ENCODE assay signal across 8 cellular contexts in the genomic region with DNA sequence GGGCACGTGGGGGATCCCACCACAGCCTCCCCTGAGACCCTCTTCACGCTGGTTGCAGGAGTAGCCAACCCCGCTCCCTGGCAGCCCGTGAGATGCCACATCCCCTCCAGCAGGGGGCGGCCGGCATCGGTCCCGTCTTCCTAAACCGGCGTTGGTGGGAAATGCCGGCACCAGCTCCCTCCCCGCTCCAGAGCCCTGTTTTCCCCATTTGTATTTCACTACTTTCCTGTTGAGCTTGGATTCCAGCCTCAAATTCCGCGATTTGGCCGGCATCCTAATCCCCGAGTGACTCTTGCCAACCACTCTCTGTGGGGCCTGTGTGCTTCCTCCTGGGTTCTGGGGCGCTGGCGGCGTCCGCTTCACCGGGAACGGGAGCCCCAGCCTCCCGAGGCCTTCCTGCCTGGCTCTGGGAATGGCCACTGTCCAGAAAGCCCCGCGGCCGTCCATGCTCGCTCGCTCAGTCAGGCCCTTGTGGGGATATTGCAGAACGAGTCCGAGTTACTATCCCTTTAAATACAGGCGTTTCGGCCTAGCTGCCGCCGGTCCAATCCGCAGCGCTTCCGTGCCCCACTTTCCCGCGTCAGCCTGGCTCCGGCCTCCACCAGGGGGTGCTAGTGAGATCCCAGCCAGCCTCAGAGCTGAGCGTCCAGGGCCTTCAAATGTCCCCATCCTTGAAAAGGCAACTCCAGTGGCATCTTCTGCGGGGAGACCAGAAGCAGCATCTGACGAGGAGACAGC. TPM values are rescaled to one million over a fixed set of nuclear protein-coding genes. Genes with fewer than 3 reads are reported as not detected.
A peak's percentile ranks its signal among the peaks of the same experiment; 100 is the strongest.
DNase-seq lines count a peak whose midpoint lies in the region; ATAC-seq and TF ChIP-seq lines count a peak whose summit lies in the region.

No MANE protein-coding gene starts in this region.

- H3K27me3 Mint-ChIP-seq in activated T-helper 2 cell treated with anti-CD3 and anti-CD28 coated beads, Interferon-gamma antibody, Interleukin-2, Interleukin-4, amounts not matched to agents 10 μg/mL and 5 μg/mL and 100 μg/mL, durations not matched to agents 14 hours and 24 hours and 36 hours (ENCODE audit: low read depth): peaks cover 21% of the 10 kb centered on the region
- peaks cover 10 to 14% of the 10 kb centered on the region in 2 donors for H3K27me3 Mint-ChIP-seq in natural killer cell (ENCODE audit: low read depth in 2 of 2)
- peaks cover 49 to 57% of the 10 kb centered on the region in 2 donors for H3K27me3 Mint-ChIP-seq in stimulated activated naive B cell treated with anti-CD40 and anti-IgM and Interleukin-4, amounts not matched to agents 10 μg/mL and 1 μg/mL and 100 μg/mL, for 72 hours

- H3K4me3 ChIP-seq in fibroblast of mammary gland (ENCODE audit: control insufficient read depth, low read depth, low read length): peak overlapping the region; percentile 74

- no peaks in the 10 kb centered on the region for H3K9me3 Mint-ChIP-seq in activated T-helper 2 cell treated with anti-CD3 and anti-CD28 coated beads, Interferon-gamma antibody, Interleukin-2, Interleukin-4, amounts not matched to agents 10 μg/mL and 5 μg/mL and 100 μg/mL, durations not matched to agents 14 hours and 24 hours and 36 hours
- no peaks in the 10 kb centered on the region for H3K9me3 Mint-ChIP-seq in natural killer cell
- peaks cover 0 to 5% of the 10 kb centered on the region in 2 donors for H3K9me3 Mint-ChIP-seq in stimulated activated naive B cell treated with anti-CD40 and anti-IgM and Interleukin-4, amounts not matched to agents 10 μg/mL and 1 μg/mL and 100 μg/mL, for 72 hours

- H3K27ac Mint-ChIP-seq in activated T-helper 2 cell treated with anti-CD3 and anti-CD28 coated beads, Interferon-gamma antibody, Interleukin-2, Interleukin-4, amounts not matched to agents 10 μg/mL and 5 μg/mL and 100 μg/mL, durations not matched to agents 14 hours and 24 hours and 36 hours: peak overlapping the region; percentile 47
- H3K27ac Mint-ChIP-seq in natural killer cell: peak overlapping the region; percentile 94 to 96
- peak overlapping the region; percentile 75 for H3K27ac Mint-ChIP-seq in stimulated activated naive B cell treated with anti-CD40 and anti-IgM and Interleukin-4, amounts not matched to agents 10 μg/mL and 1 μg/mL and 100 μg/mL, for 72 hours

- peak; percentile 93 for DNase-seq in DMS114 treated with DMSO at 0.1 percent for 48 hours (lab: John Stamatoyannopoulos, UW; ENCODE audit: unreplicated experiment)
- DNase-seq in HuH-7.5 (ENCODE audit: low spot score): peak; percentile 91
- peak; percentile 85 for DNase-seq in RPMI8226
- DNase-seq in activated T-helper 2 cell treated with anti-CD3 and anti-CD28 coated beads, Interferon-gamma antibody, Interleukin-2, Interleukin-4, amounts not matched to agents 10 μg/mL and 5 μg/mL and 100 μg/mL, durations not matched to agents 14 hours and 24 hours and 36 hours (ENCODE audit: low spot score): peak; percentile 83
- peak; percentile 84 for DNase-seq in fibroblast of mammary gland (ENCODE audit: low read depth)
- peak; percentile 86 for DNase-seq in natural killer cell
- peak; percentile 77 for DNase-seq in stimulated activated naive B cell treated with anti-CD40 and anti-IgM and Interleukin-4, amounts not matched to agents 10 μg/mL and 1 μg/mL and 100 μg/mL, for 72 hours

- peak; percentile 90 for ATAC-seq in GM21515 (IDR thresholded peaks at IDR 0.05; ENCODE audit: unreplicated experiment)
- peak; percentile 95 to 98 (median 96) for ATAC-seq in natural killer cell
- peak; percentile 92 to 94 for ATAC-seq in stimulated activated naive B cell treated with anti-CD40 and anti-IgM and Interleukin-4, amounts not matched to agents 10 μg/mL and 1 μg/mL and 100 μg/mL, for 72 hours (replicated peaks)

- intact Hi-C loops in activated T-helper 2 cell treated with anti-CD3 and anti-CD28 coated beads, Interferon-gamma antibody, Interleukin-2, Interleukin-4, amounts not matched to agents 10 μg/mL and 5 μg/mL and 100 μg/mL, durations not matched to agents 14 hours and 24 hours and 36 hours (cut with micrococcal nuclease): loop anchor here (1.0 to 10.0 kb wide), 4 partner anchors 8 to 247 kb away; no protein-coding TSS in a partner anchor
- intact Hi-C loops in natural killer cell (cut with micrococcal nuclease): loop anchor here (1.0 kb wide), 1 partner anchor 8 kb away; no protein-coding TSS in a partner anchor

- TF ChIP-seq CTCF in fibroblast of mammary gland (conservative IDR thresholded peaks at IDR 0.05; ENCODE audit: control insufficient read depth, insufficient read depth, low read depth, low read length): peak; percentile 89
- peak; percentile 83 for TF ChIP-seq CTCF in natural killer cell (IDR thresholded peaks at IDR 0.05)

- H3K4me3 Mint-ChIP-seq in activated T-helper 2 cell treated with anti-CD3 and anti-CD28 coated beads, Interferon-gamma antibody, Interleukin-2, Interleukin-4, amounts not matched to agents 10 μg/mL and 5 μg/mL and 100 μg/mL, durations not matched to agents 14 hours and 24 hours and 36 hours (ENCODE audit: low read depth): peak overlapping the region; percentile 86
- H3K4me3 Mint-ChIP-seq in natural killer cell: peak overlapping the region; percentile 99
- H3K4me3 Mint-ChIP-seq in stimulated activated naive B cell treated with anti-CD40 and anti-IgM and Interleukin-4, amounts not matched to agents 10 μg/mL and 1 μg/mL and 100 μg/mL, for 72 hours: peak overlapping the region; percentile 83 to 87

- no peaks in the 10 kb centered on the region for H3K36me3 Mint-ChIP-seq in activated T-helper 2 cell treated with anti-CD3 and anti-CD28 coated beads, Interferon-gamma antibody, Interleukin-2, Interleukin-4, amounts not matched to agents 10 μg/mL and 5 μg/mL and 100 μg/mL, durations not matched to agents 14 hours and 24 hours and 36 hours (ENCODE audit: low read depth)
- no peaks in the 10 kb centered on the region for H3K36me3 Mint-ChIP-seq in natural killer cell
- H3K36me3 Mint-ChIP-seq in stimulated activated naive B cell treated with anti-CD40 and anti-IgM and Interleukin-4, amounts not matched to agents 10 μg/mL and 1 μg/mL and 100 μg/mL, for 72 hours: no peaks in the 10 kb centered on the region

- peaks cover 4% of the 10 kb centered on the region for H3K4me1 Mint-ChIP-seq in activated T-helper 2 cell treated with anti-CD3 and anti-CD28 coated beads, Interferon-gamma antibody, Interleukin-2, Interleukin-4, amounts not matched to agents 10 μg/mL and 5 μg/mL and 100 μg/mL, durations not matched to agents 14 hours and 24 hours and 36 hours (ENCODE audit: low read depth)
- peaks cover 13 to 26% of the 10 kb centered on the region in 2 donors for H3K4me1 Mint-ChIP-seq in natural killer cell
- peaks cover 7 to 16% of the 10 kb centered on the region in 2 donors for H3K4me1 Mint-ChIP-seq in stimulated activated naive B cell treated with anti-CD40 and anti-IgM and Interleukin-4, amounts not matched to agents 10 μg/mL and 1 μg/mL and 100 μg/mL, for 72 hours

RNA-seq across cellular contexts. Expression of a gene that starts 8.1 kb away (rescaled TPM):
- total RNA-seq in activated T-helper 2 cell treated with anti-CD3 and anti-CD28 coated beads, Interferon-gamma antibody, Interleukin-2, Interleukin-4, amounts not matched to agents 10 μg/mL and 5 μg/mL and 100 μg/mL, durations not matched to agents 14 hours and 24 hours and 36 hours: 0.28 and 1.1 TPM in 2 replicates
- total RNA-seq in natural killer cell: 1 to 10 TPM; 4.8 to 9.5 (median 5.3) TPM

Comparison
In these comparisons a context has a peak if more than half of its experiments do, and no peak if none do; other contexts are left out.
1. Peak in every context shown above with its lines: DNase-seq, ATAC-seq and H3K4me3 ChIP-seq.